In genomic region chr17:16026895-16027294, GRCh38 we compare ENCODE assay signal across 12 cellular contexts. TPM values are rescaled to one million over a fixed set of nuclear protein-coding genes. Genes with fewer than 3 reads are reported as not detected.
DNase-seq lines count a peak whose midpoint lies in the region; ATAC-seq, FAIRE-seq and TF ChIP-seq lines count a peak whose summit lies in the region.
"Had no signal": no experiment of that assay in that cellular context is flagged by ENCODE, and none has a peak within 500 bp of the region (broad histone marks: within the 10 kb centered on the region; RNA-seq: fewer than 3 reads in every experiment).

No MANE protein-coding gene starts in this region.

- peaks cover 8% of the 10 kb centered on the region for H3K27me3 Mint-ChIP-seq in endothelial cell (ENCODE audit: unreplicated experiment)
- H3K27me3 Mint-ChIP-seq: activated CD4-positive, alpha-beta T cell treated with anti-CD3 and anti-CD28 coated beads, Interleukin-2, amount 10 ng/mL, durations not matched to agents 7 days and 5 days had no signal

- intact Hi-C loops in upper lobe of right lung (cut with DNase I), result no loop called here

- H3K36me3 Mint-ChIP-seq in endothelial cell (ENCODE audit: low read depth, unreplicated experiment), result peaks cover 48% of the 10 kb centered on the region
- H3K36me3 Mint-ChIP-seq in stimulated activated effector memory CD8-positive, alpha-beta T cell treated with anti-CD3 and anti-CD28 coated beads, Interleukin-12 subunit alpha, Interleukin-12 subunit beta, amount 100 ng/mL, for 72 hours, result peaks cover 98% of the 10 kb centered on the region

- H3K4me1 Mint-ChIP-seq in endothelial cell (ENCODE audit: unreplicated experiment), result no peaks in the 10 kb centered on the region
- peaks cover 30% of the 10 kb centered on the region for H3K4me1 Mint-ChIP-seq in stimulated activated effector memory CD8-positive, alpha-beta T cell treated with anti-CD3 and anti-CD28 coated beads, Interleukin-12 subunit alpha, Interleukin-12 subunit beta, amount 100 ng/mL, for 72 hours

- H3K4me1 ChIP-seq in RWPE2 (ENCODE audit: insufficient read depth, poor library complexity, severe bottlenecking), result peaks cover 21% of the 10 kb centered on the region
- H3K4me1 ChIP-seq in upper lobe of right lung, result peaks cover 11% of the 10 kb centered on the region

- H3K9me3 ChIP-seq in RWPE2 (ENCODE audit: severe bottlenecking) (no peaks in the 10 kb centered on the region), upper lobe of right lung (no peaks in the 10 kb centered on the region)
- H3K9me3 ChIP-seq: right atrium auricular region had no signal

- peak overlapping the region; percentile 1 for H3K4me3 Mint-ChIP-seq in endothelial cell (ENCODE audit: unreplicated experiment)
- peak overlapping the region; percentile 52 for H3K4me3 Mint-ChIP-seq in stimulated activated effector memory CD8-positive, alpha-beta T cell treated with anti-CD3 and anti-CD28 coated beads, Interleukin-12 subunit alpha, Interleukin-12 subunit beta, amount 100 ng/mL, for 72 hours
- H3K4me3 Mint-ChIP-seq: activated CD4-positive, alpha-beta T cell treated with anti-CD3 and anti-CD28 coated beads, Interleukin-2, amount 10 ng/mL, durations not matched to agents 7 days and 5 days had no signal

- peak; percentile 79 for FAIRE-seq in GM12892 (lab: Jason Lieb, UNC)
- FAIRE-seq: D721Med had no signal

- H3K4me3 ChIP-seq in RWPE2 (ENCODE audit: severe bottlenecking) (no peak overlapping the region), upper lobe of right lung (no peak overlapping the region)
- H3K4me3 ChIP-seq: right atrium auricular region had no signal

- no peak for TF ChIP-seq CTCF in RWPE2 (IDR thresholded peaks at IDR 0.05; ENCODE audit: poor library complexity, severe bottlenecking)
- no peak for TF ChIP-seq CTCF in endothelial cell (IDR thresholded peaks at IDR 0.05; ENCODE audit: unreplicated experiment)
- TF ChIP-seq CTCF in upper lobe of right lung (IDR thresholded peaks at IDR 0.05), result no peak

- peaks cover 91% of the 10 kb centered on the region for H3K36me3 ChIP-seq in RWPE2 (ENCODE audit: low read depth)
- H3K36me3 ChIP-seq in upper lobe of right lung, result peaks cover 93% of the 10 kb centered on the region

- no peaks in the 10 kb centered on the region for H3K9me3 Mint-ChIP-seq in endothelial cell (ENCODE audit: unreplicated experiment)
- H3K9me3 Mint-ChIP-seq in stimulated activated effector memory CD8-positive, alpha-beta T cell treated with anti-CD3 and anti-CD28 coated beads, Interleukin-12 subunit alpha, Interleukin-12 subunit beta, amount 100 ng/mL, for 72 hours, result no peaks in the 10 kb centered on the region
- H3K9me3 Mint-ChIP-seq: activated CD4-positive, alpha-beta T cell treated with anti-CD3 and anti-CD28 coated beads, Interleukin-2, amount 10 ng/mL, durations not matched to agents 7 days and 5 days had no signal

- no peak for TF ChIP-seq POLR2A in GM12892 (IDR thresholded peaks at IDR 0.05; ENCODE audit: low read depth, low read length)

- H3K27ac Mint-ChIP-seq in endothelial cell (ENCODE audit: unreplicated experiment), result no peak overlapping the region
- peak overlapping the region; percentile 98 for H3K27ac Mint-ChIP-seq in stimulated activated effector memory CD8-positive, alpha-beta T cell treated with anti-CD3 and anti-CD28 coated beads, Interleukin-12 subunit alpha, Interleukin-12 subunit beta, amount 100 ng/mL, for 72 hours

- ATAC-seq in RWPE2 (ENCODE audit: low read depth) (no peak), GM21381 (IDR thresholded peaks at IDR 0.05; ENCODE audit: unreplicated experiment) (no peak), upper lobe of right lung (no peak)
- no peak for ATAC-seq in stimulated activated effector memory CD8-positive, alpha-beta T cell treated with anti-CD3 and anti-CD28 coated beads, Interleukin-12 subunit alpha, Interleukin-12 subunit beta, amount 100 ng/mL, for 72 hours

- H3K27ac ChIP-seq in RWPE2 (ENCODE audit: poor library complexity, severe bottlenecking), result peak overlapping the region; percentile 89
- H3K27ac ChIP-seq in upper lobe of right lung, result no peak overlapping the region

- DNase-seq in GM12892 (ENCODE audit: insufficient read length), result no peak
- DNase-seq in RWPE2 (ENCODE audit: low spot score), result no peak
- no peak for DNase-seq in endothelial cell (ENCODE audit: low spot score)
- no peak for DNase-seq in stimulated activated effector memory CD8-positive, alpha-beta T cell treated with anti-CD3 and anti-CD28 coated beads, Interleukin-12 subunit alpha, Interleukin-12 subunit beta, amount 100 ng/mL, for 72 hours (ENCODE audit: low spot score in 2 of 2)
- DNase-seq in glomerular visceral epithelial cell (ENCODE audit: extremely low spot score), result no peak
- no peak for DNase-seq in upper lobe of right lung
- DNase-seq: islet precursor cell, MV-4-11 had no signal

- H3K27me3 ChIP-seq in RWPE2 (ENCODE audit: insufficient read depth, poor library complexity, severe bottlenecking), result no peaks in the 10 kb centered on the region
- H3K27me3 ChIP-seq in upper lobe of right lung, result no peaks in the 10 kb centered on the region
- H3K27me3 ChIP-seq: right atrium auricular region had no signal

RNA-seq across cellular contexts. Expression of gene TTC19, which starts 27.3 kb away (rescaled TPM):
- polyA plus RNA-seq in GM12892 (2012; ENCODE audit: missing spikeins), result 27.6 TPM
- total RNA-seq in endothelial cell (ENCODE audit: unreplicated experiment) (29.6 TPM), upper lobe of right lung (34.9 TPM)

RNA-seq across cellular contexts. Expression of gene ZSWIM7, which starts 27.4 kb away (rescaled TPM):
- polyA plus RNA-seq in GM12892 (2012; ENCODE audit: missing spikeins), result 7.8 TPM
- total RNA-seq in endothelial cell (ENCODE audit: unreplicated experiment) (39.4 TPM), upper lobe of right lung (27.4 TPM)
